Comparison of ENCODE assay signal across 8 cellular contexts in the genomic region with DNA sequence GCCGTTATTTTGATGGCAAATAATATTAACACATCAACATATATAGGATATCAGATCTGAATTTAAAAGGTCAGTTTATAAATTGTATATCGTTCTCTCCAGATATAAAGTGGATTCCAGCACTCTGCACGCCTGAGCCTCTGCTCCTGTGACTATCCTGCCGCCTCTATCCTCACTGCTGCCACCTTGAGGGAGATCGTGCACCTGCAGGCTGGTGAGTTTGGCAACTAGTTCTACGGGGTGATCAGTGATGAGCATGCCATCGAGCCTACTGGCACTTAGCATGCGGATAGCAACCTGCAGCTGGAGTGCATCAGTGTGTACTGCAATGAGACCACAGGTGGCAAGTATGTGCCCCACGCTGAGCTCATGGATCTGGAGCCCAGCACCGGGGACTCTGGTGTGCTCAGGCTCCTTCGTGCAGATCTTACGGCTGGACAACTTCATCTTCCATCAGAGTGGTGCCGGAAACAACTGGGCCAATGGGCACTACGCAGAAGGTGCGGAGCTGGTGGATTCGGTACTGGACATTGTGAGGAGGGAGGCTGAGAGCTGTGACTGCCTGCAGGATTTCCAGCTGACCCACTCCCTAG.
DNase-seq lines count a peak whose midpoint lies in the region; ATAC-seq and TF ChIP-seq lines count a peak whose summit lies in the region.

No MANE protein-coding gene starts in this region.

- no peaks in the 10 kb centered on the region for H3K36me3 ChIP-seq in Caco-2 (ENCODE audit: control insufficient read depth, insufficient read depth, low read length)
- no peaks in the 10 kb centered on the region for H3K36me3 ChIP-seq in OCI-LY1 (ENCODE audit: insufficient read depth, low read length)
- H3K36me3 ChIP-seq in neuronal stem cell (replicated peaks in 1 of 2; ENCODE audit: control insufficient read depth in 2 of 2, insufficient read depth in 2 of 2, low read length in 2 of 2) = no peaks in the 10 kb centered on the region

- H3K36me3 Mint-ChIP-seq in Caco-2 (ENCODE audit: insufficient read depth, unreplicated experiment) = no peaks in the 10 kb centered on the region

- no TSS peak for BruUV-seq in Caco-2 (replicated peaks; lab: Mats Ljungman, UMichigan)

- CTCF ChIA-PET in Caco-2 (lab: Charles Lee) = no interaction called here

- H4K8ac ChIP-seq in neuronal stem cell (ENCODE audit: low read depth, low read length) = no peak overlapping the region

- H3K4me1 ChIP-seq in Caco-2 (no peaks in the 10 kb centered on the region), OCI-LY1 (ENCODE audit: insufficient read depth, low read length, severe bottlenecking) (no peaks in the 10 kb centered on the region), neuronal stem cell (ENCODE audit: control insufficient read depth in 2 of 2, insufficient read depth in 1 of 2, low read depth in 1 of 2, low read length in 2 of 2) (no peaks in the 10 kb centered on the region)

- H3K9ac ChIP-seq in OCI-LY1 (ENCODE audit: low read length) = no peak overlapping the region
- H3K9ac ChIP-seq in neuronal stem cell (ENCODE audit: low read depth, low read length, poor library complexity) = no peak overlapping the region

- POLR2A ChIA-PET in Caco-2 (lab: Charles Lee) = no interaction called here

- no peaks in the 10 kb centered on the region for H4K20me1 ChIP-seq in OCI-LY1 (ENCODE audit: insufficient read depth, low read length)

- no peak overlapping the region for H3K27ac ChIP-seq in OCI-LY1 (ENCODE audit: low read depth, low read length, poor library complexity, severe bottlenecking)
- H3K27ac ChIP-seq in neuronal stem cell (replicated peaks; ENCODE audit: low read length) = no peak overlapping the region
- H3K27ac ChIP-seq in substantia nigra (ENCODE audit: low read depth, low read length, poor library complexity, severe bottlenecking) = no peak overlapping the region

- no peaks in the 10 kb centered on the region for H3K9me3 ChIP-seq in Caco-2
- H3K9me3 ChIP-seq in OCI-LY1 (ENCODE audit: low read length) = no peaks in the 10 kb centered on the region
- H3K9me3 ChIP-seq in neuronal stem cell (replicated peaks in 1 of 2; ENCODE audit: control insufficient read depth in 2 of 2, insufficient read depth in 1 of 2, low read depth in 1 of 2, low read length in 2 of 2) = no peaks in the 10 kb centered on the region

- intact Hi-C loops in Caco-2 (cut with micrococcal nuclease; ENCODE audit: unreplicated experiment) = loop anchor here (1.0 to 5.0 kb wide), 4 partner anchors 34 to 413 kb away; no protein-coding TSS in a partner anchor

- H2BK5ac ChIP-seq in neuronal stem cell (ENCODE audit: low read length) = no peak overlapping the region

- H3K4me3 Mint-ChIP-seq in Caco-2 (ENCODE audit: unreplicated experiment) = no peak overlapping the region

- DNase-seq in Caco-2 (peak; percentile 65 to 82), fibroblast of mammary gland (ENCODE audit: low read depth) (peak; percentile 55), neuronal stem cell (ENCODE audit: low spot score) (peak; percentile 63), substantia nigra (lab: John Stamatoyannopoulos, UW) (peak in 41 of 49 donors; percentile 0 to 66 (median 22))
- DNase-seq in activated T-cell treated with anti-CD3 and anti-CD28 coated beads, Interleukin-2, amount 50 U/mL, for 1 hour = peak; percentile 68

- H3K79me2 ChIP-seq in OCI-LY1 (ENCODE audit: insufficient read depth, low read length) = no peaks in the 10 kb centered on the region

- H3K14ac ChIP-seq in neuronal stem cell (ENCODE audit: low read length) = no peak overlapping the region

- H3F3A ChIP-seq in OCI-LY1 (ENCODE audit: insufficient read depth, low read length) = no peaks in the 10 kb centered on the region

- no peaks in the 10 kb centered on the region for H3K9me3 Mint-ChIP-seq in Caco-2 (ENCODE audit: unreplicated experiment)

- no peak overlapping the region for H2BK15ac ChIP-seq in neuronal stem cell (ENCODE audit: low read length)

- no peaks in the 10 kb centered on the region for H3K4me1 Mint-ChIP-seq in Caco-2 (ENCODE audit: low read depth, unreplicated experiment)

- no peaks in the 10 kb centered on the region for H3K9me2 ChIP-seq in OCI-LY1 (ENCODE audit: low read depth, low read length)

- H3K79me1 ChIP-seq in neuronal stem cell (ENCODE audit: low read depth, low read length) = no peaks in the 10 kb centered on the region

- no peak overlapping the region for H3K4ac ChIP-seq in neuronal stem cell (ENCODE audit: low read length)

- H2BK12ac ChIP-seq in neuronal stem cell (ENCODE audit: low read length) = no peak overlapping the region

- H4K91ac ChIP-seq in neuronal stem cell (ENCODE audit: low read depth, low read length, poor library complexity) = no peak overlapping the region

- H3K27me3 ChIP-seq in Caco-2 (replicated peaks; ENCODE audit: control insufficient read depth, insufficient read depth, low read length) = no peaks in the 10 kb centered on the region
- H3K27me3 ChIP-seq in OCI-LY1 (ENCODE audit: insufficient read depth, low read length) = no peaks in the 10 kb centered on the region; the same call in 1 of the 2 replicates
- H3K27me3 ChIP-seq in neuronal stem cell (ENCODE audit: control insufficient read depth in 3 of 3, insufficient read depth in 3 of 3, low read depth in 1 of 3, low read length in 3 of 3) = no peaks in the 10 kb centered on the region

- no peak overlapping the region for H3K4me3 ChIP-seq in Caco-2 (ENCODE audit: low read depth, low read length)
- H3K4me3 ChIP-seq in OCI-LY1 (ENCODE audit: low read depth, low read length, poor library complexity, severe bottlenecking) = no peak overlapping the region
- H3K4me3 ChIP-seq in fibroblast of mammary gland (ENCODE audit: control insufficient read depth, low read depth, low read length) = no peak overlapping the region
- H3K4me3 ChIP-seq in neuronal stem cell (ENCODE audit: low read length in 2 of 2) = no peak overlapping the region

- peak; percentile 99 for ATAC-seq in GM19351 (IDR thresholded peaks at IDR 0.05; ENCODE audit: unreplicated experiment)
- peak; percentile 100 for ATAC-seq in HG03354 (IDR thresholded peaks at IDR 0.05; ENCODE audit: poor library complexity, severe bottlenecking, unreplicated experiment)

- WGBS in neuronal stem cell (ENCODE audit: extremely low coverage in 2 of 2, insufficient read length in 2 of 2, insufficient replicate concordance in 1 of 2), 2 donors = no CpG with 5 or more reads among the region's 16 CpGs

- H2AK5ac ChIP-seq in neuronal stem cell (ENCODE audit: low read depth, low read length) = no peak overlapping the region

- H3K27me3 Mint-ChIP-seq in Caco-2 (ENCODE audit: insufficient read depth, unreplicated experiment) = peaks cover 14% of the 10 kb centered on the region

- no peak overlapping the region for H3K23ac ChIP-seq in neuronal stem cell (ENCODE audit: low read depth, low read length, poor library complexity)

- H3K27ac Mint-ChIP-seq in Caco-2 (ENCODE audit: unreplicated experiment) = no peak overlapping the region

- no peak overlapping the region for H2BK120ac ChIP-seq in neuronal stem cell (ENCODE audit: low read depth, low read length)

- no peak overlapping the region for H2AFZ ChIP-seq in OCI-LY1 (ENCODE audit: low read length)
- no peak overlapping the region for H2AFZ ChIP-seq in neuronal stem cell (ENCODE audit: low read length)

- TF ChIP-seq CTCF in Caco-2 (IDR thresholded peaks at IDR 0.05; ENCODE audit: insufficient read depth in 1 of 2, low read depth in 1 of 2, low read length in 1 of 2, severe bottlenecking in 1 of 2, unreplicated experiment in 1 of 2) = peak; percentile 79 to 88
- peak; percentile 79 for TF ChIP-seq CTCF in OCI-LY1 (IDR thresholded peaks at IDR 0.05; ENCODE audit: low read length)
- TF ChIP-seq CTCF in fibroblast of mammary gland (conservative IDR thresholded peaks at IDR 0.05; ENCODE audit: control insufficient read depth, insufficient read depth, low read depth, low read length) = peak; percentile 91

- no peak overlapping the region for H3K18ac ChIP-seq in neuronal stem cell (ENCODE audit: low read length)

- H3K4me2 ChIP-seq in OCI-LY1 (ENCODE audit: low read length) = no peak overlapping the region
- H3K4me2 ChIP-seq in neuronal stem cell (ENCODE audit: insufficient read depth, low read length, poor library complexity, severe bottlenecking) = no peak overlapping the region

Comparison
In these comparisons a context has a peak if more than half of its experiments do, and no peak if none do; other contexts are left out.
1. DNase-seq: peak in every context shown above with its lines; median percentile 74 in Caco-2; 68 in activated T-cell treated with anti-CD3 and anti-CD28 coated beads, Interleukin-2, amount 50 U/mL, for 1 hour; 63 in neuronal stem cell; 55 in fibroblast of mammary gland; 22 in substantia nigra.